In the genomic region with DNA sequence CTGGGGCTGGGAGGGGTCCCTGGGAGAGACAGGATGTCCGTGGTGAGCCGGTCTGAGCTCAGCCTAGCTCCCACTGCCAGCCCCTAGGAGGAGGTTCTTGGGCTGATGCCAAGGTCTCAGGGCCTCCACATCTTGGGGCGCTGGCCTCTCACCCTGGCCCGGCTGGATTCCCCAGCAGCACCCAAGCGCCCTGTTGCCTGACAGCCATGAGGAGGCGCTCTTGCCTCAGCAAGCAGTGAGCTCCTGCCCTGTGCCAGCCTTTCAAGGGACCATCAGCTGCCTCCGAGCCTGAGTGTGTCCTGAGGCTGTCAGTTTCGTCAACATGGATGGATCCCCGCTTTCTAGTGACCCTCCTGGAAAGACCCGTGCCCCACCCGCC, we compare ENCODE assay signal across 9 cellular contexts.
A peak's percentile ranks its signal among the peaks of the same experiment; 100 is the strongest.
DNase-seq lines count a peak whose midpoint lies in the region; ATAC-seq, FAIRE-seq and TF ChIP-seq lines count a peak whose summit lies in the region.
"Had no signal": no experiment of that assay in that cellular context is flagged by ENCODE, and none has a peak within 500 bp of the region (broad histone marks: within the 10 kb centered on the region; RNA-seq: fewer than 3 reads in every experiment).

No MANE protein-coding gene starts in this region.

- TF ChIP-seq POLR2A in A549 (IDR thresholded peaks at IDR 0.05; ENCODE audit: low read length) (no peak), uterus (IDR thresholded peaks at IDR 0.05) (no peak)

- no peaks in the 10 kb centered on the region for H3K36me3 ChIP-seq in uterus
- H3K36me3 ChIP-seq: SJCRH30 had no signal

- no peaks in the 10 kb centered on the region for H3K9me3 ChIP-seq in A549
- no peaks in the 10 kb centered on the region for H3K9me3 ChIP-seq in uterus
- H3K9me3 ChIP-seq: SJCRH30 had no signal

- TF ChIP-seq RAD21 in A549 (conservative IDR thresholded peaks at IDR 0.05 in 1 of 2, IDR thresholded peaks at IDR 0.05 in 1 of 2), result peak in 1 of 2 experiments; percentile 61; a peak in 2 of 5 replicates

- H3K4me3 ChIP-seq in A549 (no peak overlapping the region), uterus (no peak overlapping the region)
- H3K4me3 ChIP-seq: SJCRH30 had no signal

- H3K27me3 ChIP-seq in uterus, result no peaks in the 10 kb centered on the region
- H3K27me3 ChIP-seq: SJCRH30 had no signal

- no peak overlapping the region for H3K27ac ChIP-seq in A549
- no peak overlapping the region for H3K27ac ChIP-seq in uterus
- H3K27ac ChIP-seq: SJCRH30 had no signal

- POLR2A ChIA-PET in A549 (lab: Yijun Ruan, JAX), result no interaction called here

- intact Hi-C loops in uterus (cut with DNase I; ENCODE audit: low total_unique reads), result no loop called here

- FAIRE-seq in A549 (lab: Jason Lieb, UNC), result no peak

- ATAC-seq in A549 (peak in 1 of 2 experiments; percentile 73; a peak in 3 of 6 replicates), SK-N-SH treated with all-trans-retinoic acid at 6 μM for 48 hours (peak; percentile 25; the same call in 1 of the 3 replicates), HG02840 (IDR thresholded peaks at IDR 0.05; ENCODE audit: low FRiP score, unreplicated experiment) (no peak)

- 43% methylated on average over 6 of the region's 11 CpGs for WGBS in A549 (ENCODE audit: missing lambda C conversion rate)

- TF ChIP-seq CTCF in A549 (IDR thresholded peaks at IDR 0.05), result 0 out of 3 replicates have a peak, but pooled peaks have one; percentile 8
- TF ChIP-seq CTCF in GM12874 (IDR thresholded peaks at IDR 0.05; ENCODE audit: insufficient read depth, low read depth, low read length), result peak; percentile 59
- peak in 1 of 4 experiments; percentile 7 for TF ChIP-seq CTCF in uterus (IDR thresholded peaks at IDR 0.05)

- TF ChIP-seq EP300 in A549 (IDR thresholded peaks at IDR 0.05), result no peak

- H3K4me1 ChIP-seq in A549, result peaks cover 13% of the 10 kb centered on the region
- no peaks in the 10 kb centered on the region for H3K4me1 ChIP-seq in uterus

- H3K4me2 ChIP-seq in A549, result no peak overlapping the region

- CTCF ChIA-PET in A549 (lab: Yijun Ruan, JAX), result interaction anchor here (1.2 to 2.6 kb wide), 9 partner anchors 13 to 269 kb away, joined by 3 to 8 read pairs (median 5); no protein-coding TSS in a partner anchor

- DNase-seq in A549 (ENCODE audit: low read depth in 1 of 2, low spot score in 1 of 2) (peak in 1 of 2 experiments; percentile 52), iPS-NIHi11 (ENCODE audit: low spot score) (peak; percentile 68), uterus (no peak), dermis blood vessel endothelial cell (no peak)
- DNase-seq in activated CD4-positive, alpha-beta T cell treated with anti-CD3 and anti-CD28 coated beads, Interleukin-2, amount 50 U/mL, for 48 hours, result no peak

TF ChIP-seq in A549, 52 proteins besides CTCF, POLR2A, EP300 and RAD21:
- TF ChIP-seq ZFP36 (IDR thresholded peaks at IDR 0.05; ENCODE audit: borderline replicate concordance, partially characterized antibody) (no peak), HMGXB4 (CRISPR knock-in tag; IDR thresholded peaks at IDR 0.05; ENCODE audit: borderline replicate concordance) (no peak), CHD2 (IDR thresholded peaks at IDR 0.05; ENCODE audit: low read length, partially characterized antibody) (no peak), HDAC2 (IDR thresholded peaks at IDR 0.05) (no peak), HOXA7 (CRISPR knock-in tag; IDR thresholded peaks at IDR 0.05) (no peak), JUN (IDR thresholded peaks at IDR 0.05) (no peak), BHLHE40 (IDR thresholded peaks at IDR 0.05; ENCODE audit: low read depth, low read length) (no peak), CHD4 (IDR thresholded peaks at IDR 0.05; ENCODE audit: borderline replicate concordance) (no peak), ESRRA (IDR thresholded peaks at IDR 0.05; ENCODE audit: borderline replicate concordance, low read length) (no peak), FOSB (CRISPR knock-in tag; IDR thresholded peaks at IDR 0.05) (no peak), MAFK (IDR thresholded peaks at IDR 0.05; ENCODE audit: partially characterized antibody) (no peak), CEBPB (IDR thresholded peaks at IDR 0.05) (no peak)
TF ChIP-seq in A549: peak in this region for 0.

TF ChIP-seq in SK-N-SH treated with all-trans-retinoic acid at 6 μM for 48 hours, 23 proteins besides CTCF, POLR2A, EP300 and RAD21:
- TF ChIP-seq ZFP30 (CRISPR knock-in tag; IDR thresholded peaks at IDR 0.05) (no peak), ISL1 (CRISPR knock-in tag; IDR thresholded peaks at IDR 0.05) (no peak), ZNF8 (CRISPR knock-in tag; IDR thresholded peaks at IDR 0.05) (no peak)
